10 cellular contexts compared by ENCODE assay signal in genomic region chrX:70479197-70479969, GRCh38. TPM values are rescaled to one million over a fixed set of nuclear protein-coding genes. Genes with fewer than 3 reads are reported as not detected.
A peak's percentile ranks its signal among the peaks of the same experiment; 100 is the strongest.
DNase-seq lines count a peak whose midpoint lies in the region; ATAC-seq, FAIRE-seq and TF ChIP-seq lines count a peak whose summit lies in the region.
"Had no signal": no experiment of that assay in that cellular context is flagged by ENCODE, and none has a peak within 500 bp of the region (broad histone marks: within the 10 kb centered on the region; RNA-seq: fewer than 3 reads in every experiment).

No MANE protein-coding gene starts in this region.

- no peak for FAIRE-seq in pancreas (lab: Jason Lieb, UNC)

- WGBS in pancreas, 2 donors = 24 to 54% methylated on average over 5 of the region's 5 CpGs

- H3K4me3 ChIP-seq in pancreas = no peak overlapping the region

- H3K27me3 ChIP-seq in pancreas = peaks cover 0 to 4% (median 0%) of the 10 kb centered on the region in 4 donors

- no peaks in the 10 kb centered on the region for H3K36me3 ChIP-seq in pancreas

- no peak for TF ChIP-seq CTCF in pancreas (IDR thresholded peaks at IDR 0.05)

- peak; percentile 5 to 29 (median 14) for ATAC-seq in pancreas

- intact Hi-C loops in pancreas (cut with DNase I) = no loop called here

- peaks cover 22 to 55% (median 39%) of the 10 kb centered on the region in 3 donors for H3K4me1 ChIP-seq in pancreas

- H3K9me3 ChIP-seq in pancreas = no peaks in the 10 kb centered on the region

- peak overlapping the region; percentile 63 to 85 (median 79) for H3K27ac ChIP-seq in pancreas

- DNase-seq in EH (ENCODE audit: low read depth) (peak; percentile 80), RKO (ENCODE audit: low spot score) (peak; percentile 40), fibroblast of gingiva (ENCODE audit: low read depth) (peak; percentile 19), pancreas (no peak), NCI-H2107 (lab: John Stamatoyannopoulos, UW) (no peak), ecto neural progenitor cell (ENCODE audit: low spot score) (no peak)
- no peak for DNase-seq in activated naive CD4-positive, alpha-beta T cell (lab: John Stamatoyannopoulos, UW)
- DNase-seq in stimulated activated CD8-positive, alpha-beta memory T cell treated with anti-CD3 and anti-CD28 coated beads, Interleukin-4, amount 100 ng/mL, for 48 hours = no peak
- DNase-seq: foreskin melanocyte, NCI-H2081 had no signal

RNA-seq across cellular contexts. Expression of gene DLG3, which starts 34.7 kb away (rescaled TPM):
- total RNA-seq in pancreas = 10 to 100 TPM; 35.3 to 55.7 (median 47.1) TPM
- 10 to 100 TPM; 18.7 to 19.0 TPM for polyA plus RNA-seq in pancreas

RNA-seq across cellular contexts. Expression of gene GDPD2, which starts 56.3 kb away (rescaled TPM):
- total RNA-seq in pancreas = not detected
- polyA plus RNA-seq in pancreas = not detected

Comparison
In these comparisons a context has a peak if more than half of its experiments do, and no peak if none do; other contexts are left out.
1. DNase-seq: peak in EH (single experiment), RKO (single experiment) and fibroblast of gingiva (single experiment); none in pancreas (0 of 6), activated naive CD4-positive, alpha-beta T cell (0 of 4), NCI-H2107 (single experiment), stimulated activated CD8-positive, alpha-beta memory T cell treated with anti-CD3 and anti-CD28 coated beads, Interleukin-4, amount 100 ng/mL, for 48 hours (single experiment) and ecto neural progenitor cell (single experiment).